Comparison of ENCODE assay signal across 1 cellular context in genomic region chr5:132557425-132557805, GRCh38.
TF ChIP-seq lines count a peak whose summit lies in the region.

No MANE protein-coding gene starts in this region.

TF ChIP-seq in neural cell, 6 proteins besides CTCF, POLR2A, EP300 and RAD21 (continued from another document):
- TF ChIP-seq, protein P1, sequence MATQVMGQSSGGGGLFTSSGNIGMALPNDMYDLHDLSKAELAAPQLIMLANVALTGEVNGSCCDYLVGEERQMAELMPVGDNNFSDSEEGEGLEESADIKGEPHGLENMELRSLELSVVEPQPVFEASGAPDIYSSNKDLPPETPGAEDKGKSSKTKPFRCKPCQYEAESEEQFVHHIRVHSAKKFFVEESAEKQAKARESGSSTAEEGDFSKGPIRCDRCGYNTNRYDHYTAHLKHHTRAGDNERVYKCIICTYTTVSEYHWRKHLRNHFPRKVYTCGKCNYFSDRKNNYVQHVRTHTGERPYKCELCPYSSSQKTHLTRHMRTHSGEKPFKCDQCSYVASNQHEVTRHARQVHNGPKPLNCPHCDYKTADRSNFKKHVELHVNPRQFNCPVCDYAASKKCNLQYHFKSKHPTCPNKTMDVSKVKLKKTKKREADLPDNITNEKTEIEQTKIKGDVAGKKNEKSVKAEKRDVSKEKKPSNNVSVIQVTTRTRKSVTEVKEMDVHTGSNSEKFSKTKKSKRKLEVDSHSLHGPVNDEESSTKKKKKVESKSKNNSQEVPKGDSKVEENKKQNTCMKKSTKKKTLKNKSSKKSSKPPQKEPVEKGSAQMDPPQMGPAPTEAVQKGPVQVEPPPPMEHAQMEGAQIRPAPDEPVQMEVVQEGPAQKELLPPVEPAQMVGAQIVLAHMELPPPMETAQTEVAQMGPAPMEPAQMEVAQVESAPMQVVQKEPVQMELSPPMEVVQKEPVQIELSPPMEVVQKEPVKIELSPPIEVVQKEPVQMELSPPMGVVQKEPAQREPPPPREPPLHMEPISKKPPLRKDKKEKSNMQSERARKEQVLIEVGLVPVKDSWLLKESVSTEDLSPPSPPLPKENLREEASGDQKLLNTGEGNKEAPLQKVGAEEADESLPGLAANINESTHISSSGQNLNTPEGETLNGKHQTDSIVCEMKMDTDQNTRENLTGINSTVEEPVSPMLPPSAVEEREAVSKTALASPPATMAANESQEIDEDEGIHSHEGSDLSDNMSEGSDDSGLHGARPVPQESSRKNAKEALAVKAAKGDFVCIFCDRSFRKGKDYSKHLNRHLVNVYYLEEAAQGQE (IDR thresholded peaks at IDR 0.05; ENCODE audit: borderline replicate concordance) = no peak
TF ChIP-seq in neural cell: peak in this region for 0.
